Comparison of ENCODE assay signal across 8 cellular contexts in the genomic region with DNA sequence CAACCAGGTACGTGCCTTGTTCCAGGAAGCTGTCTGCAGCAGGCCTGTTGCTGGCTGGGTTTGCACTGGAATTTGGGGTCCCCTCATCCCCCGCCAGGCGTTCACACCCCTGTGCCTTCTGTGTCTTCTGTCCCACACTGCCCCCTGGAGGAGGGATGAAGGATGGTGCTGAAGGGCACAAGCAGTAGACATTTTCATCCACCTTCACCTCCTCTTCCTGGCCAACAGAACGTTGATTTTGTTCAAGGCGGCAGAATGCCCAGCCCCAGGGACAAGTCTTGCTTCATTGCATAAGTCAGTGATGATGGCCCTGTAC.
A peak's percentile ranks its signal among the peaks of the same experiment; 100 is the strongest.
DNase-seq lines count a peak whose midpoint lies in the region; ATAC-seq lines count a peak whose summit lies in the region.

No MANE protein-coding gene starts in this region.

- no peaks in the 10 kb centered on the region for H3K36me3 Mint-ChIP-seq in activated T-cell treated with anti-CD3 and anti-CD28 coated beads, Interleukin-2, amount 50 U/mL, for 4 hours (ENCODE audit: insufficient read depth)

- no peaks in the 10 kb centered on the region for H3K4me1 Mint-ChIP-seq in activated T-cell treated with anti-CD3 and anti-CD28 coated beads, Interleukin-2, amount 50 U/mL, for 4 hours (ENCODE audit: low read depth)

- peak; percentile 45 for DNase-seq in GM03348 (ENCODE audit: low spot score)
- peak; percentile 66 for DNase-seq in NAMALWA (ENCODE audit: low spot score)
- peak; percentile 30 for DNase-seq in activated T-cell treated with anti-CD3 and anti-CD28 coated beads, Interleukin-2, amount 50 U/mL, for 4 hours
- DNase-seq in iPS-NIHi7 (ENCODE audit: extremely low spot score): peak; percentile 78
- peak; percentile 23 to 41 (median 33) for DNase-seq in stimulated activated CD4-positive, alpha-beta T cell treated with anti-CD3 and anti-CD28 coated beads, TNF-alpha, amount 100 ng/mL, for 48 hours (ENCODE audit: low read depth in 3 of 3)

- ATAC-seq in activated T-cell treated with anti-CD3 and anti-CD28 coated beads, Interleukin-2, amount 50 U/mL, for 4 hours: peak; percentile 56 to 69
- ATAC-seq in GM18519 (IDR thresholded peaks at IDR 0.05; ENCODE audit: low FRiP score, unreplicated experiment) (no peak), GM18498 (IDR thresholded peaks at IDR 0.05; ENCODE audit: unreplicated experiment) (no peak), GM18870 (IDR thresholded peaks at IDR 0.05; ENCODE audit: unreplicated experiment) (no peak)

- H3K9me3 Mint-ChIP-seq in activated T-cell treated with anti-CD3 and anti-CD28 coated beads, Interleukin-2, amount 50 U/mL, for 4 hours: no peaks in the 10 kb centered on the region

- H3K27me3 Mint-ChIP-seq in activated T-cell treated with anti-CD3 and anti-CD28 coated beads, Interleukin-2, amount 50 U/mL, for 4 hours (ENCODE audit: low read depth): no peaks in the 10 kb centered on the region

- H3K4me3 Mint-ChIP-seq in activated T-cell treated with anti-CD3 and anti-CD28 coated beads, Interleukin-2, amount 50 U/mL, for 4 hours: no peak overlapping the region

Comparison
In these comparisons a context has a peak if more than half of its experiments do, and no peak if none do; other contexts are left out.
1. ATAC-seq: peak in activated T-cell treated with anti-CD3 and anti-CD28 coated beads, Interleukin-2, amount 50 U/mL, for 4 hours (2 of 2); none in GM18519 (single experiment), GM18498 (single experiment) and GM18870 (single experiment).
2. Peak in every context shown above with its lines, with median percentiles within 50 percentile points of each other: DNase-seq.